ENCODE assay signal across 8 cellular contexts in the genomic region with DNA sequence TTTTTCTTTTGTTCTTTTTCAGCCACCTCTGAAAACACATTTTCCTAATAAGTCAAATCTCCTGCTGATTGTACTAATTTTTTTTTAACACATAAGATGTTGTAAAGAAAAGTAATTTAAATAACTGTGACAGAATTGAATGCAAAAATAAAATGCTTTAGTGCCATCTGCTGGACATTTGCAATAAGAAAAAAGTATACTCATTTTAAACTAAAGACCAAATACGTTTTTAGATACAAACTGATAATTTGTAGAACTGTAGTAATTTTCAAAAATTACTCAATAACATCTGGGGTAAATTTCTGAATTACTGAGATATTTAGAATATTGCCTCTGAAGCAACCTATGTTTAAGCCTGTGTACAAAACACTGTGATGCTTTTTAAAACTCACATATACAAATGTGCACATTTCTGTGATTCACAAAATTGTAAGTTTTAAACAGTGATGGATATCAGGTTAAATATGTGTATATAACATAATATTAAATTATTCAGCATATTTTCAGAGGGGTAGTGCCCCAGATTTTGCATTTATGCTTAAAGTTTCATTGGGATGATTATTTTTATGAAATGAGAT.
DNase-seq lines count a peak whose midpoint lies in the region; ATAC-seq, FAIRE-seq and TF ChIP-seq lines count a peak whose summit lies in the region.

No MANE protein-coding gene starts in this region.

- H3K27ac ChIP-seq in 22Rv1, result no peak overlapping the region

- DNase-seq in GM13977 (ENCODE audit: low spot score), result peak; percentile 11
- peak; percentile 32 for DNase-seq in RKO (ENCODE audit: low spot score)
- peak; percentile 48 for DNase-seq in fibroblast of the aortic adventitia (ENCODE audit: low read depth)
- no peak for DNase-seq in GM12891 (ENCODE audit: insufficient read length, low spot score)

- no peak overlapping the region for H3K4me3 ChIP-seq in fibroblast of the aortic adventitia (ENCODE audit: low read depth, low read length)

- ATAC-seq in esophagus mucosa, result no peak
- no peak for ATAC-seq in HG02852 (IDR thresholded peaks at IDR 0.05; ENCODE audit: unreplicated experiment)
- no peak for ATAC-seq in GM19324 (IDR thresholded peaks at IDR 0.05; ENCODE audit: low FRiP score, unreplicated experiment)

- FAIRE-seq in GM12891 (lab: Jason Lieb, UNC), result no peak

- TF ChIP-seq CTCF in 22Rv1 (IDR thresholded peaks at IDR 0.05) (peak; percentile 75), GM13977 (IDR thresholded peaks at IDR 0.05; ENCODE audit: extremely low read depth, insufficient read depth, missing control alignments) (peak; percentile 42), fibroblast of the aortic adventitia (IDR thresholded peaks at IDR 0.05; ENCODE audit: insufficient read depth, low read length) (peak; percentile 40)

- no peak for TF ChIP-seq POLR2A in GM12891 (IDR thresholded peaks at IDR 0.05; ENCODE audit: low read depth, low read length)

- in situ Hi-C loops in GM13977 (cut with MboI; ENCODE audit: low pct_unique_long_range_greater_than_20kb, low sequenced_read_pairs, unreplicated experiment), result loop anchor here (25.0 kb wide), 2 partner anchors 548 to 698 kb away; no protein-coding TSS in a partner anchor

TF ChIP-seq in GM12891, 5 proteins besides CTCF, POLR2A, EP300 and RAD21:
- TF ChIP-seq SPI1 (IDR thresholded peaks at IDR 0.05; ENCODE audit: low read depth, low read length) (no peak), POU2F2 (IDR thresholded peaks at IDR 0.05; ENCODE audit: low read depth, low read length) (no peak), TAF1 (IDR thresholded peaks at IDR 0.05; ENCODE audit: low read depth, low read length) (no peak), POLR2AphosphoS5 (IDR thresholded peaks at IDR 0.05; ENCODE audit: low read depth, low read length) (no peak), PAX5 (IDR thresholded peaks at IDR 0.05; ENCODE audit: insufficient read depth, low read length, severe bottlenecking) (no peak)
